ENCODE assay signal across 8 cellular contexts in genomic region chr22:33210129-33210784, GRCh38.
A peak's percentile ranks its signal among the peaks of the same experiment; 100 is the strongest.
DNase-seq lines count a peak whose midpoint lies in the region; ATAC-seq and TF ChIP-seq lines count a peak whose summit lies in the region.

No MANE protein-coding gene starts in this region.

- no peak overlapping the region for H3K27ac ChIP-seq in aorta (ENCODE audit: low read depth in 1 of 2, low read length in 2 of 2)

- H3K4me3 ChIP-seq in H7 (ENCODE audit: insufficient read depth, low read depth, low read length) (no peak overlapping the region), kidney epithelial cell (ENCODE audit: low read depth, low read length) (no peak overlapping the region), aorta (ENCODE audit: low read length in 2 of 2) (no peak overlapping the region)

- ATAC-seq in aorta (ENCODE audit: low FRiP score): peak; percentile 22
- ATAC-seq in HG02970 (IDR thresholded peaks at IDR 0.05; ENCODE audit: low FRiP score, unreplicated experiment): no peak
- ATAC-seq in GM21723 (IDR thresholded peaks at IDR 0.05; ENCODE audit: unreplicated experiment): no peak

- no peaks in the 10 kb centered on the region for H3K9me3 ChIP-seq in aorta (ENCODE audit: control insufficient read depth, low read length)

- 38 to 42% methylated on average over 19 of the region's 19 CpGs for WGBS in aorta, 2 donors

- H3K27me3 ChIP-seq in H7 (ENCODE audit: control insufficient read depth, insufficient read depth, low read length) (no peaks in the 10 kb centered on the region), kidney epithelial cell (ENCODE audit: control insufficient read depth, insufficient read depth, low read length) (no peaks in the 10 kb centered on the region), aorta (ENCODE audit: control insufficient read depth in 1 of 2, insufficient read depth in 2 of 2, low read length in 1 of 2) (no peaks in the 10 kb centered on the region)

- intact Hi-C loops in aorta (cut with DNase I): no loop called here

- TF ChIP-seq CTCF in kidney epithelial cell (IDR thresholded peaks at IDR 0.05; ENCODE audit: insufficient read depth, low read length, poor library complexity, severe bottlenecking): peak; percentile 59

- H3K36me3 ChIP-seq in H7 (replicated peaks; ENCODE audit: control insufficient read depth, insufficient read depth, low read length) (no peaks in the 10 kb centered on the region), kidney epithelial cell (ENCODE audit: control insufficient read depth, insufficient read depth, low read length) (no peaks in the 10 kb centered on the region), aorta (ENCODE audit: control insufficient read depth in 1 of 2, insufficient read depth in 2 of 2, low read length in 1 of 2) (no peaks in the 10 kb centered on the region)

- H3K4me1 ChIP-seq in aorta (ENCODE audit: control insufficient read depth in 1 of 2, insufficient read depth in 2 of 2, low read length in 2 of 2): no peaks in the 10 kb centered on the region

- DNase-seq in COLO829 (ENCODE audit: low spot score) (peak; percentile 85), H7 (peak; percentile 85), NCI-H524 (lab: John Stamatoyannopoulos, UW) (peak; percentile 26 to 69), astrocyte of the hippocampus (ENCODE audit: low read depth, low spot score) (peak; percentile 49), kidney epithelial cell (ENCODE audit: low read depth) (no peak), aorta (no peak)

Comparison
In these comparisons a context has a peak if more than half of its experiments do, and no peak if none do; other contexts are left out.
1. DNase-seq: peak in COLO829 (single experiment), H7 (single experiment), NCI-H524 (2 of 2) and astrocyte of the hippocampus (single experiment); none in kidney epithelial cell (single experiment) and aorta (0 of 2).